In genomic region chr2:47315490-47315889, GRCh38 we compare ENCODE assay signal across 16 cellular contexts. TPM values are rescaled to one million over a fixed set of nuclear protein-coding genes. Genes with fewer than 3 reads are reported as not detected.
DNase-seq lines count a peak whose midpoint lies in the region; ATAC-seq and TF ChIP-seq lines count a peak whose summit lies in the region.
"Had no signal": no experiment of that assay in that cellular context is flagged by ENCODE, and none has a peak within 500 bp of the region (broad histone marks: within the 10 kb centered on the region; RNA-seq: fewer than 3 reads in every experiment).

No MANE protein-coding gene starts in this region.

- H3K27me3 ChIP-seq in Caco-2 (replicated peaks; ENCODE audit: control insufficient read depth, insufficient read depth, low read length) (no peaks in the 10 kb centered on the region), layer of hippocampus (ENCODE audit: control insufficient read depth, insufficient read depth, low read length) (no peaks in the 10 kb centered on the region)
- H3K27me3 ChIP-seq in CD8-positive, alpha-beta memory T cell (ENCODE audit: insufficient read depth, low read length, poor library complexity, severe bottlenecking) = no peaks in the 10 kb centered on the region
- H3K27me3 ChIP-seq: BLaER1 treated with 17β-estradiol and CSF1 and Interleukin-3, amounts not matched to agents 10 nM and 100 nM had no signal

- no peaks in the 10 kb centered on the region for H3K27me3 Mint-ChIP-seq in Caco-2 (ENCODE audit: insufficient read depth, unreplicated experiment)
- peaks cover 3 to 4% of the 10 kb centered on the region in 2 donors for H3K27me3 Mint-ChIP-seq in CD8-positive, alpha-beta memory T cell

- CTCF ChIA-PET in Caco-2 (lab: Charles Lee) = no interaction called here
- CTCF ChIA-PET in CD8-positive, alpha-beta memory T cell (lab: Charles Lee) = interaction anchor here (1.2 kb wide), 1 partner anchor 8 kb away, joined by 5 read pairs; no protein-coding TSS in a partner anchor

- H3K9me3 ChIP-seq in Caco-2 = no peaks in the 10 kb centered on the region
- no peaks in the 10 kb centered on the region for H3K9me3 ChIP-seq in CD8-positive, alpha-beta memory T cell (ENCODE audit: low read length)

- H3K36me3 ChIP-seq in Caco-2 (ENCODE audit: control insufficient read depth, insufficient read depth, low read length) = no peaks in the 10 kb centered on the region
- H3K36me3 ChIP-seq in CD8-positive, alpha-beta memory T cell (ENCODE audit: insufficient read depth, low read length) = no peaks in the 10 kb centered on the region
- H3K36me3 ChIP-seq: BLaER1 treated with 17β-estradiol and CSF1 and Interleukin-3, amounts not matched to agents 10 nM and 100 nM had no signal

- intact Hi-C loops in Caco-2 (cut with micrococcal nuclease; ENCODE audit: unreplicated experiment) = no loop called here

- peaks cover 44% of the 10 kb centered on the region for H3K4me1 ChIP-seq in Caco-2
- no peaks in the 10 kb centered on the region for H3K4me1 ChIP-seq in CD8-positive, alpha-beta memory T cell (ENCODE audit: insufficient read depth, low read length)

- POLR2A ChIA-PET in Caco-2 (lab: Charles Lee) = no interaction called here
- POLR2A ChIA-PET in CD8-positive, alpha-beta memory T cell (lab: Charles Lee) = no interaction called here

- peaks cover 20% of the 10 kb centered on the region for H3K4me1 Mint-ChIP-seq in Caco-2 (ENCODE audit: low read depth, unreplicated experiment)
- H3K4me1 Mint-ChIP-seq in CD8-positive, alpha-beta memory T cell = no peaks in the 10 kb centered on the region
- H3K4me1 Mint-ChIP-seq: CD4-positive, CD25-positive, alpha-beta regulatory T cell had no signal

- H3K27ac ChIP-seq in angular gyrus (ENCODE audit: low read depth, low read length) (peak overlapping the region; percentile 70), layer of hippocampus (ENCODE audit: low read depth, low read length) (peak overlapping the region; percentile 60), substantia nigra (ENCODE audit: low read depth, low read length, poor library complexity, severe bottlenecking) (peak overlapping the region; percentile 100)
- no peak overlapping the region for H3K27ac ChIP-seq in CD8-positive, alpha-beta memory T cell (ENCODE audit: low read depth, low read length)
- H3K27ac ChIP-seq: BLaER1 treated with 17β-estradiol and CSF1 and Interleukin-3, amounts not matched to agents 10 nM and 100 nM had no signal

- peaks cover 6% of the 10 kb centered on the region for H3K36me3 Mint-ChIP-seq in Caco-2 (ENCODE audit: insufficient read depth, unreplicated experiment)
- no peaks in the 10 kb centered on the region for H3K36me3 Mint-ChIP-seq in CD8-positive, alpha-beta memory T cell
- H3K36me3 Mint-ChIP-seq: CD4-positive, CD25-positive, alpha-beta regulatory T cell had no signal

- H3K9me3 Mint-ChIP-seq in Caco-2 (ENCODE audit: unreplicated experiment) = no peaks in the 10 kb centered on the region
- H3K9me3 Mint-ChIP-seq in CD8-positive, alpha-beta memory T cell = peaks cover 0 to 1% (median 0%) of the 10 kb centered on the region in 5 donors
- H3K9me3 Mint-ChIP-seq: CD4-positive, CD25-positive, alpha-beta regulatory T cell had no signal

- no peak overlapping the region for H3K4me3 ChIP-seq in Caco-2 (ENCODE audit: low read depth, low read length)
- no peak overlapping the region for H3K4me3 ChIP-seq in CD8-positive, alpha-beta memory T cell (ENCODE audit: low read length)
- H3K4me3 ChIP-seq: BLaER1 treated with 17β-estradiol and CSF1 and Interleukin-3, amounts not matched to agents 10 nM and 100 nM had no signal

- no peak for ATAC-seq in GM19023 (IDR thresholded peaks at IDR 0.05; ENCODE audit: unreplicated experiment)
- ATAC-seq: HCT116 had no signal

- no peak for TF ChIP-seq CTCF in Caco-2 (IDR thresholded peaks at IDR 0.05; ENCODE audit: insufficient read depth in 1 of 2, low read depth in 1 of 2, low read length in 1 of 2, severe bottlenecking in 1 of 2, unreplicated experiment in 1 of 2)

- H3K27ac Mint-ChIP-seq in Caco-2 (ENCODE audit: unreplicated experiment) = peak overlapping the region; percentile 70
- H3K27ac Mint-ChIP-seq in CD8-positive, alpha-beta memory T cell = no peak overlapping the region
- H3K27ac Mint-ChIP-seq: CD4-positive, CD25-positive, alpha-beta regulatory T cell had no signal

- no peak overlapping the region for H3K4me3 Mint-ChIP-seq in Caco-2 (ENCODE audit: unreplicated experiment)
- no peak overlapping the region for H3K4me3 Mint-ChIP-seq in CD8-positive, alpha-beta memory T cell
- H3K4me3 Mint-ChIP-seq: CD4-positive, CD25-positive, alpha-beta regulatory T cell had no signal

- DNase-seq in Caco-2 = no peak
- DNase-seq in substantia nigra (lab: John Stamatoyannopoulos, UW) = no peak
- no peak for DNase-seq in NCI-H2196 (lab: John Stamatoyannopoulos, UW; ENCODE audit: unreplicated experiment)
- no peak for DNase-seq in cortex of kidney (lab: John Stamatoyannopoulos, UW)
- DNase-seq in CD8-positive, alpha-beta memory T cell = no peak
- DNase-seq: ACHN; CD4-positive, CD25-positive, alpha-beta regulatory T cell; DMS153; DMS79 treated with DMSO at 0.1 percent for 48 hours; EL; IMR-90 had no signal

- BruUV-seq in Caco-2 (replicated peaks; lab: Mats Ljungman, UMichigan) = no TSS peak

RNA-seq across cellular contexts. Expression of gene EPCAM, which starts 53.6 kb away (rescaled TPM):
- 710 and 751 TPM in 2 replicates for total RNA-seq in Caco-2 (2022)
- under 1 TPM; 0.39 to 0.71 TPM for total RNA-seq in CD8-positive, alpha-beta memory T cell
- not detected for polyA plus RNA-seq in CD8-positive, alpha-beta memory T cell
- polyA plus RNA-seq: CD4-positive, CD25-positive, alpha-beta regulatory T cell had no signal

Comparison
In these comparisons a context has a peak if more than half of its experiments do, and no peak if none do; other contexts are left out.
1. RNA of gene EPCAM, which starts 53.6 kb away (total RNA-seq): 710 to 751 TPM in Caco-2; 0.39 to 0.71 TPM in CD8-positive, alpha-beta memory T cell; every median in the first group is over 100 times any median in the second.